ENCODE assay signal across 24 cellular contexts in genomic region chr4:151719935-151720334, GRCh38. TPM values are rescaled to one million over a fixed set of nuclear protein-coding genes. Genes with fewer than 3 reads are reported as not detected.
DNase-seq lines count a peak whose midpoint lies in the region; ATAC-seq and TF ChIP-seq lines count a peak whose summit lies in the region.
"Had no signal": no experiment of that assay in that cellular context is flagged by ENCODE, and none has a peak within 500 bp of the region (broad histone marks: within the 10 kb centered on the region; RNA-seq: fewer than 3 reads in every experiment).

No MANE protein-coding gene starts in this region.

- no peaks in the 10 kb centered on the region for H3K36me3 Mint-ChIP-seq in activated CD8-positive, alpha-beta memory T cell treated with anti-CD3 and anti-CD28 coated beads, Interleukin-2, amount 10 ng/mL, durations not matched to agents 7 days and 5 days

- H3K9me3 Mint-ChIP-seq in activated CD8-positive, alpha-beta memory T cell treated with anti-CD3 and anti-CD28 coated beads, Interleukin-2, amount 10 ng/mL, durations not matched to agents 7 days and 5 days (ENCODE audit: low read depth): no peaks in the 10 kb centered on the region
- H3K9me3 Mint-ChIP-seq: CD4-positive, CD25-positive, alpha-beta regulatory T cell had no signal

- no peaks in the 10 kb centered on the region for H3K9me3 ChIP-seq in heart left ventricle
- no peaks in the 10 kb centered on the region for H3K9me3 ChIP-seq in mesodermal cell (ENCODE audit: control insufficient read depth, low read length)
- H3K9me3 ChIP-seq in SJCRH30 (replicated peaks): no peaks in the 10 kb centered on the region
- H3K9me3 ChIP-seq: Caco-2, HAP-1, MG63 had no signal

- H3K27me3 ChIP-seq in heart left ventricle (no peaks in the 10 kb centered on the region), SJCRH30 (no peaks in the 10 kb centered on the region)
- H3K27me3 ChIP-seq: MG63 had no signal

- no peak overlapping the region for H3K4me3 ChIP-seq in heart left ventricle
- no peak overlapping the region for H3K4me3 ChIP-seq in mesodermal cell (ENCODE audit: extremely low read depth, insufficient read depth, low read length, poor library complexity, severe bottlenecking)
- no peak overlapping the region for H3K4me3 ChIP-seq in SJCRH30
- H3K4me3 ChIP-seq: HAP-1, MG63 had no signal

- no peak for TF ChIP-seq POLR2A in heart left ventricle (IDR thresholded peaks at IDR 0.05)
- TF ChIP-seq POLR2A in GM18505 (IDR thresholded peaks at IDR 0.05; ENCODE audit: borderline replicate concordance, extremely low read depth, insufficient read depth, insufficient read length): no peak

- H3K4me1 ChIP-seq in heart left ventricle (peaks cover 0 to 12% (median 0%) of the 10 kb centered on the region in 12 donors), mesodermal cell (ENCODE audit: control insufficient read depth, insufficient read depth, low read length, poor library complexity, severe bottlenecking) (peaks cover 12% of the 10 kb centered on the region), SJCRH30 (peaks cover 13% of the 10 kb centered on the region)
- H3K4me1 ChIP-seq: Caco-2, HAP-1 had no signal

- H3K27ac ChIP-seq in heart left ventricle (peak overlapping the region in 10 of 12 donors; percentile 30 to 74 (median 62)), mesodermal cell (ENCODE audit: low read depth, low read length, severe bottlenecking) (peak overlapping the region; percentile 85), SJCRH30 (no peak overlapping the region)
- H3K27ac ChIP-seq: 22Rv1 had no signal

- no peak for ATAC-seq in activated CD8-positive, alpha-beta memory T cell treated with anti-CD3 and anti-CD28 coated beads, Interleukin-2, amount 10 ng/mL, durations not matched to agents 7 days and 5 days
- peak; percentile 54 to 66 (median 64) for ATAC-seq in heart left ventricle
- no peak for ATAC-seq in GM18505 (IDR thresholded peaks at IDR 0.05; ENCODE audit: unreplicated experiment)
- ATAC-seq: SK-N-SH treated with all-trans-retinoic acid at 6 μM for 48 hours had no signal

- TF ChIP-seq CTCF in heart left ventricle (IDR thresholded peaks at IDR 0.05): no peak

- 55 to 69% (median 65%) methylated on average over 8 of the region's 8 CpGs for WGBS in heart left ventricle, 4 donors
- 92 to 98% methylated on average over 8 of the region's 8 CpGs for WGBS in mesodermal cell (ENCODE audit: insufficient coverage in 2 of 2), 2 experiments

- intact Hi-C loops in heart left ventricle (cut with DNase I): no loop called here

- H3K27ac Mint-ChIP-seq in activated CD8-positive, alpha-beta memory T cell treated with anti-CD3 and anti-CD28 coated beads, Interleukin-2, amount 10 ng/mL, durations not matched to agents 7 days and 5 days: no peak overlapping the region

- H3K27me3 Mint-ChIP-seq in activated CD8-positive, alpha-beta memory T cell treated with anti-CD3 and anti-CD28 coated beads, Interleukin-2, amount 10 ng/mL, durations not matched to agents 7 days and 5 days: no peaks in the 10 kb centered on the region
- H3K27me3 Mint-ChIP-seq: CD4-positive, CD25-positive, alpha-beta regulatory T cell had no signal

- DNase-seq in activated CD8-positive, alpha-beta memory T cell treated with anti-CD3 and anti-CD28 coated beads, Interleukin-2, amount 10 ng/mL, durations not matched to agents 7 days and 5 days: peak; percentile 36
- no peak for DNase-seq in activated CD8-positive, alpha-beta memory T cell treated with anti-CD3 and anti-CD28 coated beads, Interleukin-2, amount 50 U/mL, for 4 hours
- DNase-seq in heart left ventricle: peak in 2 of 5 donors; percentile 13 to 43
- no peak for DNase-seq in SIG-M5 (lab: John Stamatoyannopoulos, UW)
- DNase-seq in DMS153 treated with DMSO at 0.1 percent for 48 hours (lab: John Stamatoyannopoulos, UW; ENCODE audit: unreplicated experiment): no peak
- no peak for DNase-seq in SJCRH30
- DNase-seq: AML-193; Caco-2; CD4-positive, CD25-positive, alpha-beta regulatory T cell; GDM1; Kasumi-1; MG63; NCI-H1048; NCI-H146; NCI-H2081; NCI-H2171 treated with DMSO at 0.1 percent for 48 hours; NCI-H446; NCI-H69; SHP77 had no signal

- peaks cover 7% of the 10 kb centered on the region for H3K4me1 Mint-ChIP-seq in activated CD8-positive, alpha-beta memory T cell treated with anti-CD3 and anti-CD28 coated beads, Interleukin-2, amount 10 ng/mL, durations not matched to agents 7 days and 5 days
- H3K4me1 Mint-ChIP-seq: CD4-positive, CD25-positive, alpha-beta regulatory T cell had no signal

- H3K4me3 Mint-ChIP-seq in activated CD8-positive, alpha-beta memory T cell treated with anti-CD3 and anti-CD28 coated beads, Interleukin-2, amount 10 ng/mL, durations not matched to agents 7 days and 5 days: no peak overlapping the region
- H3K4me3 Mint-ChIP-seq: CD4-positive, CD25-positive, alpha-beta regulatory T cell had no signal

- CTCF ChIA-PET in activated CD8-positive, alpha-beta memory T cell treated with anti-CD3 and anti-CD28 coated beads, Interleukin-2, amount 10 ng/mL, durations not matched to agents 7 days and 5 days (lab: Charles Lee): no interaction called here

- peaks cover 0 to 23% (median 12%) of the 10 kb centered on the region in 9 donors for H3K36me3 ChIP-seq in heart left ventricle
- H3K36me3 ChIP-seq in mesodermal cell (ENCODE audit: control insufficient read depth, insufficient read depth, low read length): no peaks in the 10 kb centered on the region
- no peaks in the 10 kb centered on the region for H3K36me3 ChIP-seq in SJCRH30
- H3K36me3 ChIP-seq: MG63 had no signal

RNA-seq across cellular contexts. Expression of gene GATB, which starts 40.9 kb away (rescaled TPM):
- total RNA-seq in activated CD8-positive, alpha-beta memory T cell treated with anti-CD3 and anti-CD28 coated beads, Interleukin-2, amount 10 ng/mL, durations not matched to agents 7 days and 5 days: 10 to 100 TPM; 14.1 to 17.9 TPM
- 100 to 1,000 TPM in 2 of 9 donors, 10 to 100 TPM in 7; 60.7 to 122 (median 83.4) TPM for total RNA-seq in heart left ventricle
- polyA plus RNA-seq in heart left ventricle: 100 to 1,000 TPM in 1 of 2 donors, 10 to 100 TPM in 1; 32.8 to 182 TPM
- polyA plus RNA-seq in mesodermal cell (2013, experiment 1 of 2): 20.9 TPM
- 19.1 TPM for polyA plus RNA-seq in mesodermal cell (2013, experiment 2 of 2)
- 13.5 and 15.8 TPM in 2 replicates for total RNA-seq in SJCRH30 (2014; rRNA removed; shearing (Covaris generic))

Comparison
In these comparisons a context has a peak if more than half of its experiments do, and no peak if none do; other contexts are left out.
1. ATAC-seq: peak in heart left ventricle (4 of 4); none in activated CD8-positive, alpha-beta memory T cell treated with anti-CD3 and anti-CD28 coated beads, Interleukin-2, amount 10 ng/mL, durations not matched to agents 7 days and 5 days (single experiment) and GM18505 (single experiment).